11 cellular contexts compared by ENCODE assay signal in the genomic region with DNA sequence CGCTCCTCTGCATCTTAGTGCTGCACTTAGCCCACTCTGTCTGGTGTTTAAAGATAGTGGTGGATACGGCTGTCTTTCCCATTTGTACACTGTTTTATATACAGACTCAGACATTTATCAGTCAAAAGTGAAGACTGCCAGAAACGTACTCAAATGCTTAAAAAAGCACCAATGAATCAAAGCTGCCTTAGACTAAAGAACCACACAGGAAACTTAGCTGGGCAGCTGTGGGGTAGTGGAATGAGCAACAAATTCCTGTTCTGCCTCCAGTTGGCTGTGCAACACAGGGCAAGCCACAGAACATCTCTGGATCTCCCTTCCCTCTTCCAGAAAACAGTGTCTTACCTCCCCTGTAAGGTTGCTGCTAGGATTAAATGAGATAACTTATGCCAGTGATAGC.
DNase-seq lines count a peak whose midpoint lies in the region; ATAC-seq lines count a peak whose summit lies in the region.
"Had no signal": no experiment of that assay in that cellular context is flagged by ENCODE, and none has a peak within 500 bp of the region (broad histone marks: within the 10 kb centered on the region; RNA-seq: fewer than 3 reads in every experiment).

No MANE protein-coding gene starts in this region.

- no peak for DNase-seq in activated CD4-positive, CD25-positive, alpha-beta regulatory T cell (lab: John Stamatoyannopoulos, UW)
- DNase-seq in amniotic epithelial cell (ENCODE audit: low read depth) (peak; percentile 61), NCI-H2171 treated with DMSO at 0.1 percent for 48 hours (lab: John Stamatoyannopoulos, UW) (no peak), ACHN (no peak)
- DNase-seq in stimulated activated CD8-positive, alpha-beta memory T cell treated with anti-CD3 and anti-CD28 coated beads, Interleukin-4, amount 100 ng/mL, for 48 hours = peak; percentile 48
- DNase-seq: 8988T, NCI-H526 had no signal

- in situ Hi-C loops in ACHN (cut with HindIII; ENCODE audit: low pct_ligation_motif_present, low pct_unique_long_range_greater_than_20kb, low sequenced_read_pairs) = no loop called here

- ATAC-seq in activated CD4-positive, CD25-positive, alpha-beta regulatory T cell treated with anti-CD3 and anti-CD28 coated beads, Interleukin-2, amount 50 U/mL, for 24 hours = peak; percentile 50 to 80
- ATAC-seq in HG02759 (IDR thresholded peaks at IDR 0.05; ENCODE audit: unreplicated experiment) = peak; percentile 81
- no peak for ATAC-seq in HG02571 (IDR thresholded peaks at IDR 0.05; ENCODE audit: unreplicated experiment)
- ATAC-seq: HCT116 had no signal

Comparison
In these comparisons a context has a peak if more than half of its experiments do, and no peak if none do; other contexts are left out.
1. DNase-seq: peak in amniotic epithelial cell (single experiment) and stimulated activated CD8-positive, alpha-beta memory T cell treated with anti-CD3 and anti-CD28 coated beads, Interleukin-4, amount 100 ng/mL, for 48 hours (single experiment); none in activated CD4-positive, CD25-positive, alpha-beta regulatory T cell (0 of 4), NCI-H2171 treated with DMSO at 0.1 percent for 48 hours (single experiment) and ACHN (single experiment).